Comparison of ENCODE assay signal across 16 cellular contexts in genomic region chr10:97433430-97434001, GRCh38. TPM values are rescaled to one million over a fixed set of nuclear protein-coding genes. Genes with fewer than 3 reads are reported as not detected.
DNase-seq lines count a peak whose midpoint lies in the region; ATAC-seq and TF ChIP-seq lines count a peak whose summit lies in the region.
"Had no signal": no experiment of that assay in that cellular context is flagged by ENCODE, and none has a peak within 500 bp of the region (broad histone marks: within the 10 kb centered on the region; RNA-seq: fewer than 3 reads in every experiment).

No MANE protein-coding gene starts in this region.

- H3K27me3 ChIP-seq in WERI-Rb-1 (ENCODE audit: insufficient read depth, low read depth, severe bottlenecking), result no peaks in the 10 kb centered on the region
- no peaks in the 10 kb centered on the region for H3K27me3 ChIP-seq in smooth muscle cell (ENCODE audit: low read depth)
- H3K27me3 ChIP-seq: colonic mucosa, thyroid gland had no signal

- H3K27ac Mint-ChIP-seq in activated naive CD4-positive, alpha-beta T cell treated with anti-CD3 and anti-CD28 coated beads for 36 hours, result peak overlapping the region; percentile 89
- no peak overlapping the region for H3K27ac Mint-ChIP-seq in activated CD8-positive, alpha-beta memory T cell treated with anti-CD3 and anti-CD28 coated beads, Interleukin-2, amount 10 ng/mL, durations not matched to agents 7 days and 5 days
- H3K27ac Mint-ChIP-seq: T-helper 17 cell had no signal

- no peak overlapping the region for H3K4me2 ChIP-seq in smooth muscle cell

- H2AFZ ChIP-seq in smooth muscle cell (ENCODE audit: low read depth), result no peak overlapping the region

- no peaks in the 10 kb centered on the region for H3K9me3 ChIP-seq in WERI-Rb-1 (ENCODE audit: severe bottlenecking)
- H3K9me3 ChIP-seq in smooth muscle cell (replicated peaks; ENCODE audit: low read depth), result no peaks in the 10 kb centered on the region
- H3K9me3 ChIP-seq: colonic mucosa, thyroid gland had no signal

- H3K36me3 Mint-ChIP-seq in activated naive CD4-positive, alpha-beta T cell treated with anti-CD3 and anti-CD28 coated beads for 36 hours (ENCODE audit: low read depth), result peaks cover 45% of the 10 kb centered on the region
- H3K36me3 Mint-ChIP-seq in activated CD8-positive, alpha-beta memory T cell treated with anti-CD3 and anti-CD28 coated beads, Interleukin-2, amount 10 ng/mL, durations not matched to agents 7 days and 5 days, result peaks cover 53% of the 10 kb centered on the region

- no peak for ATAC-seq in activated CD8-positive, alpha-beta memory T cell treated with anti-CD3 and anti-CD28 coated beads, Interleukin-2, amount 10 ng/mL, durations not matched to agents 7 days and 5 days
- ATAC-seq: naive thymus-derived CD8-positive, alpha-beta T cell; T-helper 17 cell had no signal

- H4K20me1 ChIP-seq in smooth muscle cell (ENCODE audit: low read depth), result peaks cover 35% of the 10 kb centered on the region

- H3K27ac ChIP-seq in WERI-Rb-1 (peak overlapping the region; percentile 33), smooth muscle cell (ENCODE audit: low read depth) (peak overlapping the region; percentile 16)
- H3K27ac ChIP-seq: colonic mucosa, thyroid gland had no signal

- H3K4me1 Mint-ChIP-seq in activated naive CD4-positive, alpha-beta T cell treated with anti-CD3 and anti-CD28 coated beads for 36 hours (ENCODE audit: low read depth), result peaks cover 20% of the 10 kb centered on the region
- H3K4me1 Mint-ChIP-seq in activated CD8-positive, alpha-beta memory T cell treated with anti-CD3 and anti-CD28 coated beads, Interleukin-2, amount 10 ng/mL, durations not matched to agents 7 days and 5 days, result peaks cover 22% of the 10 kb centered on the region

- no peaks in the 10 kb centered on the region for H3K9me3 Mint-ChIP-seq in activated naive CD4-positive, alpha-beta T cell treated with anti-CD3 and anti-CD28 coated beads for 36 hours
- H3K9me3 Mint-ChIP-seq in activated CD8-positive, alpha-beta memory T cell treated with anti-CD3 and anti-CD28 coated beads, Interleukin-2, amount 10 ng/mL, durations not matched to agents 7 days and 5 days (ENCODE audit: low read depth), result no peaks in the 10 kb centered on the region
- H3K9me3 Mint-ChIP-seq: CD8-positive, alpha-beta memory T cell; naive thymus-derived CD8-positive, alpha-beta T cell had no signal

- no peak overlapping the region for H3K9ac ChIP-seq in smooth muscle cell (ENCODE audit: low read depth)

- intact Hi-C loops in activated naive CD4-positive, alpha-beta T cell treated with anti-CD3 and anti-CD28 coated beads for 36 hours (cut with micrococcal nuclease), result loop anchor here (1.0 kb wide), 1 partner anchor 11 kb away; no protein-coding TSS in a partner anchor

- H3K27me3 Mint-ChIP-seq in activated naive CD4-positive, alpha-beta T cell treated with anti-CD3 and anti-CD28 coated beads for 36 hours (ENCODE audit: low read depth), result no peaks in the 10 kb centered on the region
- H3K27me3 Mint-ChIP-seq in activated CD8-positive, alpha-beta memory T cell treated with anti-CD3 and anti-CD28 coated beads, Interleukin-2, amount 10 ng/mL, durations not matched to agents 7 days and 5 days, result no peaks in the 10 kb centered on the region
- H3K27me3 Mint-ChIP-seq: CD8-positive, alpha-beta memory T cell; naive thymus-derived CD8-positive, alpha-beta T cell; T-helper 17 cell had no signal

- TF ChIP-seq CTCF in WERI-Rb-1 (IDR thresholded peaks at IDR 0.05; ENCODE audit: low read depth, low read length) (no peak), smooth muscle cell (IDR thresholded peaks at IDR 0.05; ENCODE audit: borderline replicate concordance, insufficient read depth, poor library complexity, severe bottlenecking) (no peak)

- no peak for DNase-seq in activated naive CD4-positive, alpha-beta T cell treated with anti-CD3 and anti-CD28 coated beads for 36 hours
- no peak for DNase-seq in activated naive CD4-positive, alpha-beta T cell treated with anti-CD3 and anti-CD28 coated beads, Interleukin-2, amount 50 U/mL, for 16 hours
- no peak for DNase-seq in WERI-Rb-1
- DNase-seq in smooth muscle cell (lab: John Stamatoyannopoulos, UW; ENCODE audit: unreplicated experiment), result no peak
- DNase-seq in central memory CD4-positive, alpha-beta T cell, result no peak
- no peak for DNase-seq in activated CD8-positive, alpha-beta memory T cell treated with anti-CD3 and anti-CD28 coated beads, Interleukin-2, amount 10 ng/mL, durations not matched to agents 7 days and 5 days
- DNase-seq: activated CD4-positive, CD25-positive, alpha-beta regulatory T cell treated with anti-CD3 and anti-CD28 coated beads, Interleukin-2, amount 50 U/mL, for 72 hours; anterior cingulate cortex; CD8-positive, alpha-beta memory T cell; colonic mucosa; naive thymus-derived CD8-positive, alpha-beta T cell; NCI-H1105 treated with DMSO at 0.1 percent for 48 hours; NK-92 treated with Interleukin-12 subunit alpha and Interleukin-12 subunit beta, amount 100 ng/mL, for 24 hours; SHP77 treated with DMSO at 0.1 percent for 48 hours; T-helper 17 cell; thyroid gland had no signal

- peaks cover 4% of the 10 kb centered on the region for H3K4me1 ChIP-seq in smooth muscle cell (ENCODE audit: low read depth)

- 91% methylated on average over 9 of the region's 9 CpGs for WGBS in smooth muscle cell (ENCODE audit: low lambda C conversion rate)

- peaks cover 82% of the 10 kb centered on the region for H3K36me3 ChIP-seq in WERI-Rb-1
- peaks cover 14% of the 10 kb centered on the region for H3K36me3 ChIP-seq in smooth muscle cell (ENCODE audit: low read depth)

- no peak overlapping the region for H3K4me3 Mint-ChIP-seq in activated naive CD4-positive, alpha-beta T cell treated with anti-CD3 and anti-CD28 coated beads for 36 hours
- H3K4me3 Mint-ChIP-seq in activated CD8-positive, alpha-beta memory T cell treated with anti-CD3 and anti-CD28 coated beads, Interleukin-2, amount 10 ng/mL, durations not matched to agents 7 days and 5 days, result no peak overlapping the region
- H3K4me3 Mint-ChIP-seq: CD8-positive, alpha-beta memory T cell; naive thymus-derived CD8-positive, alpha-beta T cell; T-helper 17 cell had no signal

- peaks cover 41% of the 10 kb centered on the region for H3F3A ChIP-seq in smooth muscle cell (ENCODE audit: low read depth)

- no peak overlapping the region for H3K4me3 ChIP-seq in WERI-Rb-1 (ENCODE audit: low read depth, low read length)
- H3K4me3 ChIP-seq in smooth muscle cell, result no peak overlapping the region
- H3K4me3 ChIP-seq: colonic mucosa, thyroid gland had no signal

- CTCF ChIA-PET in activated naive CD4-positive, alpha-beta T cell treated with anti-CD3 and anti-CD28 coated beads for 36 hours (lab: Charles Lee), result interaction anchor here (1.1 to 2.6 kb wide), 6 partner anchors 19 to 361 kb away, joined by 3 to 8 read pairs (median 6); no protein-coding TSS in a partner anchor
- CTCF ChIA-PET in activated CD8-positive, alpha-beta memory T cell treated with anti-CD3 and anti-CD28 coated beads, Interleukin-2, amount 10 ng/mL, durations not matched to agents 7 days and 5 days (lab: Charles Lee), result interaction anchor here (1.9 kb wide), 1 partner anchor 25 kb away, joined by 6 read pairs; no protein-coding TSS in a partner anchor

- peaks cover 31% of the 10 kb centered on the region for H3K79me2 ChIP-seq in smooth muscle cell (ENCODE audit: low read depth)

RNA-seq across cellular contexts. Expression of gene PGAM1, which starts 7.5 kb away (rescaled TPM):
- 1,000 to 10,000 TPM; 1,371 to 1,393 TPM for total RNA-seq in activated naive CD4-positive, alpha-beta T cell treated with anti-CD3 and anti-CD28 coated beads for 36 hours
- total RNA-seq in smooth muscle cell, result 725 and 787 TPM in 2 replicates
- polyA plus RNA-seq in smooth muscle cell, result 921 and 957 TPM in 2 replicates
- 100 to 1,000 TPM; 459 to 582 TPM for total RNA-seq in activated CD8-positive, alpha-beta memory T cell treated with anti-CD3 and anti-CD28 coated beads, Interleukin-2, amount 10 ng/mL, durations not matched to agents 7 days and 5 days

RNA-seq across cellular contexts. Expression of gene EXOSC1, which starts 12.3 kb away (rescaled TPM):
- 10 to 100 TPM; 54.9 to 64.0 TPM for total RNA-seq in activated naive CD4-positive, alpha-beta T cell treated with anti-CD3 and anti-CD28 coated beads for 36 hours
- 44.9 and 48.7 TPM in 2 replicates for total RNA-seq in smooth muscle cell
- polyA plus RNA-seq in smooth muscle cell, result 61.5 and 97.5 TPM in 2 replicates
- total RNA-seq in activated CD8-positive, alpha-beta memory T cell treated with anti-CD3 and anti-CD28 coated beads, Interleukin-2, amount 10 ng/mL, durations not matched to agents 7 days and 5 days, result 10 to 100 TPM; 49.5 to 56.8 TPM

RNA-seq across cellular contexts. Expression of gene ZDHHC16, which starts 12.5 kb away (rescaled TPM):
- 10 to 100 TPM; 20.7 to 26.5 TPM for total RNA-seq in activated naive CD4-positive, alpha-beta T cell treated with anti-CD3 and anti-CD28 coated beads for 36 hours
- 48.5 and 50.3 TPM in 2 replicates for total RNA-seq in smooth muscle cell
- 73.3 and 81.1 TPM in 2 replicates for polyA plus RNA-seq in smooth muscle cell
- 10 to 100 TPM; 33.1 to 42.4 TPM for total RNA-seq in activated CD8-positive, alpha-beta memory T cell treated with anti-CD3 and anti-CD28 coated beads, Interleukin-2, amount 10 ng/mL, durations not matched to agents 7 days and 5 days

RNA-seq across cellular contexts. Expression of gene RRP12, which starts 32.4 kb away (rescaled TPM):
- total RNA-seq in activated naive CD4-positive, alpha-beta T cell treated with anti-CD3 and anti-CD28 coated beads for 36 hours, result 10 to 100 TPM; 51.0 to 55.2 TPM
- total RNA-seq in smooth muscle cell, result 15.9 and 18.8 TPM in 2 replicates
- polyA plus RNA-seq in smooth muscle cell, result 14.1 and 21.7 TPM in 2 replicates
- 10 to 100 TPM; 30.7 to 38.1 TPM for total RNA-seq in activated CD8-positive, alpha-beta memory T cell treated with anti-CD3 and anti-CD28 coated beads, Interleukin-2, amount 10 ng/mL, durations not matched to agents 7 days and 5 days
